Comparison of ENCODE assay signal across 1 cellular context in genomic region chr1:26317612-26318337, GRCh38.
TF ChIP-seq lines count a peak whose summit lies in the region.

Gene CD52, plus strand, starts transcription at chr1:26317958. Its CDS starts 60 bp downstream, at chr1:26318018.

TF ChIP-seq in HepG2, 621 proteins besides CTCF, POLR2A, EP300 and RAD21 (continued from another document):
- TF ChIP-seq HOXA3 (CRISPR knock-in tag; IDR thresholded peaks at IDR 0.05) (no peak), AGO1 (IDR thresholded peaks at IDR 0.05; ENCODE audit: low read depth, low read length, poor library complexity, severe bottlenecking) (no peak), TIGD3 (CRISPR knock-in tag; IDR thresholded peaks at IDR 0.05; ENCODE audit: borderline replicate concordance) (no peak), MAX (IDR thresholded peaks at IDR 0.05) (no peak)
